7 cellular contexts compared by ENCODE assay signal in genomic region chr3:141231101-141231922, GRCh38.
DNase-seq lines count a peak whose midpoint lies in the region; ATAC-seq and TF ChIP-seq lines count a peak whose summit lies in the region.

TSS of gene PXYLP1 (plus strand) at chr3:141231825. CDS start at chr3:141260176, 28,351 bp downstream.

- peak; percentile 94 for ATAC-seq in GM18502 (IDR thresholded peaks at IDR 0.05; ENCODE audit: poor library complexity, unreplicated experiment)
- ATAC-seq in HG02870 (IDR thresholded peaks at IDR 0.05; ENCODE audit: unreplicated experiment) = peak; percentile 89

- H3K4me3 ChIP-seq in astrocyte of the spinal cord (ENCODE audit: low read depth, low read length) (peak within 1 kb of the TSS; percentile 73), iPS DF 6.9 (ENCODE audit: low read length) (peak within 1 kb of the TSS; percentile 67; the same call in 1 of the 2 replicates), skeletal muscle cell (ENCODE audit: low read depth, low read length) (peak within 1 kb of the TSS; percentile 74)

- DNase-seq in NCI-H1694 treated with DMSO at 0.1 percent for 48 hours (lab: John Stamatoyannopoulos, UW) = peak; percentile 52
- DNase-seq in T-helper 9 cell = peak; percentile 84
- peak; percentile 91 for DNase-seq in astrocyte of the spinal cord (ENCODE audit: low read depth, low spot score)
- DNase-seq in iPS DF 6.9 (ENCODE audit: low read depth, low spot score) = peak; percentile 52
- peak; percentile 62 for DNase-seq in skeletal muscle cell (ENCODE audit: low read depth)

- H3K9me3 ChIP-seq in iPS DF 6.9 (ENCODE audit: control insufficient read depth, insufficient read depth, low read length) = no peaks in the 10 kb centered on the region

- peak; percentile 46 for TF ChIP-seq CTCF in astrocyte of the spinal cord (IDR thresholded peaks at IDR 0.05; ENCODE audit: low read depth, low read length)

- no peak within 1 kb of the TSS for H3K27ac ChIP-seq in iPS DF 6.9 (ENCODE audit: low read length)

- H3K27me3 ChIP-seq in iPS DF 6.9 (ENCODE audit: control insufficient read depth, insufficient read depth, low read length) = peaks cover 2% of the 10 kb centered on the region; the same call in 1 of the 2 replicates

- H3K36me3 ChIP-seq in iPS DF 6.9 (ENCODE audit: control insufficient read depth, insufficient read depth, low read length) = no peaks in the 10 kb centered on the region

- no peaks in the 10 kb centered on the region; the same call in 1 of the 2 replicates for H3K4me1 ChIP-seq in iPS DF 6.9 (ENCODE audit: control insufficient read depth, insufficient read depth, low read length)

- no CpG with 5 or more reads among the region's 87 CpGs for WGBS in iPS DF 6.9 (ENCODE audit: insufficient coverage, insufficient read length)

- in situ Hi-C loops in astrocyte of the spinal cord (cut with HindIII; ENCODE audit: low sequenced_read_pairs) = no loop called here
